11 cellular contexts compared by ENCODE assay signal in the genomic region with DNA sequence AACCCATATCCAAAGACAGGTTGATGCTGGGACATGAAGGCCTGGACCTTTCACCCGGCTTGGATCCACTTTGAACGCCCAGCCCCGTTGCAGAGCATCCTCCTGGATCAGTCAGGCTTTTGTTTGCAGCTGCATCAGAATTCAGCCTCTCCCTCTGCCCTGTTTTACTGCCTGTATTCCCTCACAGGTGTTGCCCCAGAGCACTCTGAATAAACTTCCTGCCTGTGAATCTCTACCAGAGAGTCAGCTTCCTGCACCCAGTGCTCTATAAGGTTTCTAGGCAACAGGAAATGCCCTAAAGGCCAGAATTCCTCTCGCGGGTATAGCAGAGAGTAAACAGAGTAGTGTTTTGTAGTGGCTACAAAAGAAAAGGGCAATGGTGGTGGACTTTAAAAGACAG. TPM values are rescaled to one million over a fixed set of nuclear protein-coding genes. Genes with fewer than 3 reads are reported as not detected.
A peak's percentile ranks its signal among the peaks of the same experiment; 100 is the strongest.
DNase-seq lines count a peak whose midpoint lies in the region; ATAC-seq and TF ChIP-seq lines count a peak whose summit lies in the region.
"Had no signal": no experiment of that assay in that cellular context is flagged by ENCODE, and none has a peak within 500 bp of the region (broad histone marks: within the 10 kb centered on the region; RNA-seq: fewer than 3 reads in every experiment).

No MANE protein-coding gene starts in this region.

- no peaks in the 10 kb centered on the region for H3F3A ChIP-seq in SK-N-SH (replicated peaks; ENCODE audit: insufficient read depth)

- H3K27ac ChIP-seq in SK-N-SH (ENCODE audit: low read depth in 2 of 2, low read length in 1 of 2) (no peak overlapping the region), foreskin keratinocyte (no peak overlapping the region)

- peaks cover 0 to 2% of the 10 kb centered on the region in 2 experiments for H3K36me3 ChIP-seq in SK-N-SH (replicated peaks in 1 of 2; ENCODE audit: control insufficient read depth in 1 of 2, insufficient read depth in 2 of 2, low read length in 1 of 2)

- H3K27me3 ChIP-seq in SK-N-SH (ENCODE audit: insufficient read depth) (no peaks in the 10 kb centered on the region), foreskin keratinocyte (no peaks in the 10 kb centered on the region)

- ATAC-seq in SK-N-SH treated with all-trans-retinoic acid at 6 μM for 48 hours: peak; percentile 47
- ATAC-seq in foreskin keratinocyte: peak; percentile 99
- no peak for ATAC-seq in GM21447 (IDR thresholded peaks at IDR 0.05; ENCODE audit: unreplicated experiment)
- ATAC-seq in HG03039 (IDR thresholded peaks at IDR 0.05; ENCODE audit: unreplicated experiment): no peak
- ATAC-seq: left cardiac atrium had no signal

- H3K79me2 ChIP-seq in SK-N-SH (ENCODE audit: insufficient read depth): peaks cover 82% of the 10 kb centered on the region

- H3K4me1 ChIP-seq in SK-N-SH (ENCODE audit: control insufficient read depth in 1 of 2, insufficient read depth in 2 of 2, low read depth in 1 of 2, low read length in 1 of 2) (peaks cover 0 to 15% of the 10 kb centered on the region in 2 experiments; a peak in 1 of 4 replicates), foreskin keratinocyte (peaks cover 6% of the 10 kb centered on the region)

- CTCF ChIA-PET in SK-N-SH (lab: Yijun Ruan, JAX): interaction anchor here (0.7 to 8.8 kb wide), 14 partner anchors 8 to 968 kb away, joined by 3 to 66 read pairs (median 4); partner anchors contain the start of gene IL12A

- no peak overlapping the region for H3K9ac ChIP-seq in SK-N-SH

- H2AFZ ChIP-seq in SK-N-SH (ENCODE audit: low read depth): no peak overlapping the region

- H3K4me3 ChIP-seq in SK-N-SH (ENCODE audit: low read depth in 2 of 2, low read length in 1 of 2): no peak overlapping the region

- H3K4me2 ChIP-seq in SK-N-SH: no peak overlapping the region

- WGBS in SK-N-SH (ENCODE audit: low lambda C conversion rate): 51% methylated on average over 5 of the region's 5 CpGs

- TF ChIP-seq EP300 in SK-N-SH (IDR thresholded peaks at IDR 0.05; ENCODE audit: borderline replicate concordance in 1 of 2, low read depth in 1 of 2, low read length in 1 of 2): no peak

- no peak for TF ChIP-seq RAD21 in SK-N-SH (IDR thresholded peaks at IDR 0.05; ENCODE audit: low read length)

- POLR2A ChIA-PET in SK-N-SH (lab: Yijun Ruan, JAX): interaction anchor here (0.6 kb wide), 1 partner anchor 76 kb away, joined by 3 read pairs; no protein-coding TSS in a partner anchor

- no peaks in the 10 kb centered on the region for H3K9me3 ChIP-seq in SK-N-SH

- peaks cover 5% of the 10 kb centered on the region; the same call in 1 of the 2 replicates for H4K20me1 ChIP-seq in SK-N-SH (ENCODE audit: insufficient read depth)

- no peak for TF ChIP-seq CTCF in SK-N-SH (IDR thresholded peaks at IDR 0.05)
- no peak for TF ChIP-seq CTCF in foreskin keratinocyte (conservative IDR thresholded peaks at IDR 0.05)

- H3K9me2 ChIP-seq in SK-N-SH: no peaks in the 10 kb centered on the region

- no peak for DNase-seq in SK-N-SH
- DNase-seq in NCI-H748 treated with DMSO at 0.1 percent for 48 hours (lab: John Stamatoyannopoulos, UW): peak; percentile 49
- peak; percentile 86 to 95 for DNase-seq in foreskin keratinocyte
- DNase-seq in NCI-H524 (lab: John Stamatoyannopoulos, UW): no peak
- DNase-seq in NCI-H446 treated with DMSO at 0.1 percent for 48 hours (lab: John Stamatoyannopoulos, UW): no peak
- DNase-seq: effector memory CD4-positive, alpha-beta T cell; left cardiac atrium; T-helper 9 cell had no signal

TF ChIP-seq in SK-N-SH treated with all-trans-retinoic acid at 6 μM for 48 hours, 23 proteins besides CTCF, POLR2A, EP300 and RAD21 (continues in another document):
- TF ChIP-seq ZC3H10 (CRISPR knock-in tag; IDR thresholded peaks at IDR 0.05) (no peak), PPARA (CRISPR knock-in tag; IDR thresholded peaks at IDR 0.05; ENCODE audit: borderline replicate concordance) (no peak), ZFP3 (CRISPR knock-in tag; IDR thresholded peaks at IDR 0.05) (no peak), BACH2 (CRISPR knock-in tag; IDR thresholded peaks at IDR 0.05; ENCODE audit: borderline replicate concordance) (no peak), ESRRG (CRISPR knock-in tag; IDR thresholded peaks at IDR 0.05) (no peak), CSDC2 (CRISPR knock-in tag; IDR thresholded peaks at IDR 0.05) (no peak), GLIS3 (CRISPR knock-in tag; IDR thresholded peaks at IDR 0.05) (no peak), RARB (CRISPR knock-in tag; IDR thresholded peaks at IDR 0.05) (no peak)
- TF ChIP-seq, protein P1, sequence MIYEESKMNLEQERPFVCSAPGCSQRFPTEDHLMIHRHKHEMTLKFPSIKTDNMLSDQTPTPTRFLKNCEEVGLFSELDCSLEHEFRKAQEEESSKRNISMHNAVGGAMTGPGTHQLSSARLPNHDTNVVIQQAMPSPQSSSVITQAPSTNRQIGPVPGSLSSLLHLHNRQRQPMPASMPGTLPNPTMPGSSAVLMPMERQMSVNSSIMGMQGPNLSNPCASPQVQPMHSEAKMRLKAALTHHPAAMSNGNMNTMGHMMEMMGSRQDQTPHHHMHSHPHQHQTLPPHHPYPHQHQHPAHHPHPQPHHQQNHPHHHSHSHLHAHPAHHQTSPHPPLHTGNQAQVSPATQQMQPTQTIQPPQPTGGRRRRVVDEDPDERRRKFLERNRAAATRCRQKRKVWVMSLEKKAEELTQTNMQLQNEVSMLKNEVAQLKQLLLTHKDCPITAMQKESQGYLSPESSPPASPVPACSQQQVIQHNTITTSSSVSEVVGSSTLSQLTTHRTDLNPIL (CRISPR knock-in tag; IDR thresholded peaks at IDR 0.05; ENCODE audit: low read depth): no peak
- TF ChIP-seq, protein P2, sequence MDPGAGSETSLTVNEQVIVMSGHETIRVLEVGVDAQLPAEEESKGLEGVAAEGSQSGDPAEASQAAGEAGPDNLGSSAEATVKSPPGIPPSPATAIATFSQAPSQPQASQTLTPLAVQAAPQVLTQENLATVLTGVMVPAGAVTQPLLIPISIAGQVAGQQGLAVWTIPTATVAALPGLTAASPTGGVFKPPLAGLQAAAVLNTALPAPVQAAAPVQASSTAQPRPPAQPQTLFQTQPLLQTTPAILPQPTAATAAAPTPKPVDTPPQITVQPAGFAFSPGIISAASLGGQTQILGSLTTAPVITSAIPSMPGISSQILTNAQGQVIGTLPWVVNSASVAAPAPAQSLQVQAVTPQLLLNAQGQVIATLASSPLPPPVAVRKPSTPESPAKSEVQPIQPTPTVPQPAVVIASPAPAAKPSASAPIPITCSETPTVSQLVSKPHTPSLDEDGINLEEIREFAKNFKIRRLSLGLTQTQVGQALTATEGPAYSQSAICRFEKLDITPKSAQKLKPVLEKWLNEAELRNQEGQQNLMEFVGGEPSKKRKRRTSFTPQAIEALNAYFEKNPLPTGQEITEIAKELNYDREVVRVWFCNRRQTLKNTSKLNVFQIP (CRISPR knock-in tag; IDR thresholded peaks at IDR 0.05; ENCODE audit: borderline replicate concordance, low read depth): no peak

TF ChIP-seq in SK-N-SH, 30 proteins besides CTCF, POLR2A, EP300 and RAD21:
- no peak for TF ChIP-seq GABPA (IDR thresholded peaks at IDR 0.05; ENCODE audit: low read depth)

RNA-seq across cellular contexts. Expression of gene SCHIP1, which starts 25.5 kb away (rescaled TPM):
- polyA plus RNA-seq in SK-N-SH (2012; rRNA removed): 13.0 and 18.1 TPM in 2 replicates
- polyA plus RNA-seq in SK-N-SH (2012; cell fraction: cytosol; rRNA removed): 17.4 and 22.1 TPM in 2 replicates
- 13.8 and 25.4 TPM in 2 replicates for polyA plus RNA-seq in SK-N-SH (2012; cell fraction: nucleus; rRNA removed)
- total RNA-seq in foreskin keratinocyte: 1.1 and 1.3 TPM in 2 replicates
- 0.34 and 5.6 TPM in 2 replicates for polyA plus RNA-seq in foreskin keratinocyte

Comparison
In these comparisons a context has a peak if more than half of its experiments do, and no peak if none do; other contexts are left out.
1. ATAC-seq: peak in SK-N-SH treated with all-trans-retinoic acid at 6 μM for 48 hours (single experiment) and foreskin keratinocyte (single experiment); none in GM21447 (single experiment) and HG03039 (single experiment).
2. DNase-seq: peak in NCI-H748 treated with DMSO at 0.1 percent for 48 hours (single experiment) and foreskin keratinocyte (2 of 2); none in SK-N-SH (single experiment), NCI-H524 (0 of 2) and NCI-H446 treated with DMSO at 0.1 percent for 48 hours (single experiment).